7 cellular contexts compared by ENCODE assay signal in genomic region chr11:61962213-61963015, GRCh38. TPM values are rescaled to one million over a fixed set of nuclear protein-coding genes. Genes with fewer than 3 reads are reported as not detected.
DNase-seq lines count a peak whose midpoint lies in the region; FAIRE-seq and TF ChIP-seq lines count a peak whose summit lies in the region.
"Had no signal": no experiment of that assay in that cellular context is flagged by ENCODE, and none has a peak within 500 bp of the region (broad histone marks: within the 10 kb centered on the region; RNA-seq: fewer than 3 reads in every experiment).

No MANE protein-coding gene starts in this region.

- dilution Hi-C loops in endothelial cell of umbilical vein (cut with MboI; ENCODE audit: extremely low pct_ligation_motif_present, low sequenced_read_pairs): no loop called here

- intact Hi-C loops in PC-9 (cut with micrococcal nuclease; ENCODE audit: unreplicated experiment) (loop anchor here (2.0 to 5.0 kb wide), 2 partner anchors 65 to 92 kb away; no protein-coding TSS in a partner anchor), endothelial cell of umbilical vein (cut with micrococcal nuclease) (no loop called here)

- H3K9me2 ChIP-seq in PC-9 (ENCODE audit: insufficient read depth): no peaks in the 10 kb centered on the region

- H3K9ac ChIP-seq in endothelial cell of umbilical vein (replicated peaks; ENCODE audit: extremely low read depth, insufficient read depth, low read length) (no peak overlapping the region), skeletal muscle tissue (ENCODE audit: low read depth in 1 of 3, low read length in 3 of 3) (peak overlapping the region; percentile 8 to 27 (median 15))

- CTCF ChIA-PET in PC-9 (lab: Charles Lee): interaction anchor here (1.3 to 1.7 kb wide), 2 partner anchors 64 to 85 kb away, joined by 4 to 5 read pairs; no protein-coding TSS in a partner anchor
- CTCF ChIA-PET in endothelial cell of umbilical vein (lab: Charles Lee): interaction anchor here (1.3 to 11.1 kb wide), 8 partner anchors 10 to 146 kb away, joined by 3 to 147 read pairs (median 9); partner anchors contain the start of gene BEST1

- H3K4me2 ChIP-seq in PC-9 (peak overlapping the region; percentile 99), endothelial cell of umbilical vein (ENCODE audit: insufficient read depth, low read length) (no peak overlapping the region)

- peak in 1 of 2 experiments; percentile 35 for DNase-seq in PC-9
- peak; percentile 10 for DNase-seq in endothelial cell of umbilical vein (ENCODE audit: low read depth, low spot score)
- DNase-seq in NCI-H2171 treated with DMSO at 0.1 percent for 48 hours (lab: John Stamatoyannopoulos, UW): no peak
- DNase-seq in occipital lobe (lab: John Stamatoyannopoulos, UW): no peak
- DNase-seq in cerebellum (ENCODE audit: low spot score): no peak
- DNase-seq: activated CD8-positive, alpha-beta memory T cell treated with anti-CD3 and anti-CD28 coated beads, Interleukin-2, amount 10 ng/mL, durations not matched to agents 7 days and 5 days had no signal

- BruUV-seq in PC-9 (replicated peaks; lab: Mats Ljungman, UMichigan): no TSS peak
- no TSS peak for BruUV-seq in endothelial cell of umbilical vein (replicated peaks; lab: Mats Ljungman, UMichigan)

- H3K4me3 ChIP-seq in PC-9: no peak overlapping the region
- no peak overlapping the region for H3K4me3 ChIP-seq in endothelial cell of umbilical vein (replicated peaks in 1 of 3; ENCODE audit: insufficient read depth in 1 of 3, low read depth in 1 of 3, low read length in 3 of 3)
- H3K4me3 ChIP-seq in skeletal muscle tissue (ENCODE audit: low read length in 3 of 3): peak overlapping the region in 1 of 3 donors; percentile 13

- H3K27ac ChIP-seq in PC-9: peak overlapping the region; percentile 99
- no peak overlapping the region for H3K27ac ChIP-seq in endothelial cell of umbilical vein (ENCODE audit: insufficient read depth, low read depth, low read length)
- peak overlapping the region; percentile 34 for H3K27ac ChIP-seq in skeletal muscle tissue (ENCODE audit: low read depth, low read length)

- H3K9me3 ChIP-seq in PC-9 (ENCODE audit: insufficient read depth, low read depth) (no peaks in the 10 kb centered on the region), endothelial cell of umbilical vein (replicated peaks; ENCODE audit: control insufficient read depth, insufficient read depth, low read length) (no peaks in the 10 kb centered on the region), skeletal muscle tissue (ENCODE audit: control insufficient read depth in 3 of 3, low read length in 3 of 3) (no peaks in the 10 kb centered on the region)

- no peaks in the 10 kb centered on the region for H3K27me3 ChIP-seq in PC-9 (ENCODE audit: insufficient read depth, low read depth)
- no peaks in the 10 kb centered on the region for H3K27me3 ChIP-seq in endothelial cell of umbilical vein (ENCODE audit: control insufficient read depth in 2 of 2, insufficient read depth in 2 of 2, low read length in 2 of 2)
- H3K27me3 ChIP-seq in skeletal muscle tissue (ENCODE audit: control insufficient read depth in 3 of 3, insufficient read depth in 3 of 3, low read length in 3 of 3): no peaks in the 10 kb centered on the region

- H3K9me1 ChIP-seq in endothelial cell of umbilical vein (replicated peaks; ENCODE audit: control insufficient read depth, extremely low read depth, insufficient read depth, low read length): no peaks in the 10 kb centered on the region

- H3K4me1 ChIP-seq in PC-9 (replicated peaks; ENCODE audit: insufficient read depth): peaks cover 59% of the 10 kb centered on the region
- H3K4me1 ChIP-seq in endothelial cell of umbilical vein (ENCODE audit: control insufficient read depth, extremely low read depth, insufficient read depth, low read length): peaks cover 24% of the 10 kb centered on the region
- peaks cover 35 to 50% (median 48%) of the 10 kb centered on the region in 3 donors for H3K4me1 ChIP-seq in skeletal muscle tissue (ENCODE audit: control insufficient read depth in 3 of 3, insufficient read depth in 3 of 3, low read length in 3 of 3)

- H3K36me3 ChIP-seq in PC-9 (ENCODE audit: low read depth) (peaks cover 31% of the 10 kb centered on the region), endothelial cell of umbilical vein (ENCODE audit: control insufficient read depth in 2 of 2, extremely low read depth in 1 of 2, insufficient read depth in 2 of 2, low read length in 2 of 2) (peaks cover 15% of the 10 kb centered on the region in 2 experiments), skeletal muscle tissue (ENCODE audit: control insufficient read depth in 3 of 3, insufficient read depth in 3 of 3, low read length in 3 of 3) (peaks cover 27 to 29% (median 29%) of the 10 kb centered on the region in 3 donors)

- no peak for TF ChIP-seq CTCF in PC-9 (conservative IDR thresholded peaks at IDR 0.05)
- no peak for TF ChIP-seq CTCF in endothelial cell of umbilical vein (IDR thresholded peaks at IDR 0.05; ENCODE audit: extremely low read depth in 1 of 2, insufficient read depth in 1 of 2, low read depth in 1 of 2, low read length in 2 of 2)

- TF ChIP-seq POLR2A in endothelial cell of umbilical vein (IDR thresholded peaks at IDR 0.05; ENCODE audit: low read depth, low read length): no peak

- FAIRE-seq in endothelial cell of umbilical vein (lab: Jason Lieb, UNC): peak; percentile 18

- H3F3A ChIP-seq in PC-9 (ENCODE audit: insufficient read depth, low read depth): peaks cover 81% of the 10 kb centered on the region

- POLR2A ChIA-PET in PC-9 (lab: Charles Lee; ENCODE audit: unreplicated experiment) (interaction anchor here (0.6 to 0.9 kb wide), 3 partner anchors 11 to 90 kb away, joined by 3 to 10 read pairs (median 3); no protein-coding TSS in a partner anchor), endothelial cell of umbilical vein (lab: Charles Lee) (interaction anchor here (0.7 to 1.8 kb wide), 4 partner anchors 16 to 165 kb away, joined by 3 to 8 read pairs (median 4); no protein-coding TSS in a partner anchor)

- no peak overlapping the region for H2AFZ ChIP-seq in PC-9
- H2AFZ ChIP-seq in endothelial cell of umbilical vein (ENCODE audit: low read depth, low read length): no peak overlapping the region

- H3K79me2 ChIP-seq in PC-9 (ENCODE audit: low read depth): peaks cover 41% of the 10 kb centered on the region
- peaks cover 26% of the 10 kb centered on the region for H3K79me2 ChIP-seq in endothelial cell of umbilical vein (ENCODE audit: control insufficient read depth, insufficient read depth, low read length)

- peaks cover 34% of the 10 kb centered on the region for H4K20me1 ChIP-seq in PC-9 (ENCODE audit: insufficient read depth)
- H4K20me1 ChIP-seq in endothelial cell of umbilical vein (replicated peaks; ENCODE audit: control insufficient read depth, extremely low read depth, insufficient read depth, low read length): no peaks in the 10 kb centered on the region

TF ChIP-seq in endothelial cell of umbilical vein, 7 proteins besides CTCF, POLR2A, EP300 and RAD21 (continues in another document):
- TF ChIP-seq GATA2 (IDR thresholded peaks at IDR 0.05; ENCODE audit: insufficient read depth, insufficient read length, low read depth, low read length) (no peak), MYC (IDR thresholded peaks at IDR 0.05; ENCODE audit: low read depth, low read length) (no peak), JUN (IDR thresholded peaks at IDR 0.05; ENCODE audit: borderline replicate concordance, insufficient read depth, insufficient read length, low read depth) (no peak), FOS (IDR thresholded peaks at IDR 0.05; ENCODE audit: borderline replicate concordance, insufficient read depth, low read length) (no peak), POLR2AphosphoS5 (IDR thresholded peaks at IDR 0.05; ENCODE audit: insufficient read depth, low read depth, low read length) (no peak), MAX (IDR thresholded peaks at IDR 0.05; ENCODE audit: insufficient read depth, insufficient read length) (no peak)

RNA-seq across cellular contexts. Expression of gene FTH1, which starts 5.0 kb away (rescaled TPM):
- 6,804 and 8,986 TPM in 2 replicates for total RNA-seq in PC-9 (2021)
- 2,371 and 2,501 TPM in 2 replicates for total RNA-seq in endothelial cell of umbilical vein
- polyA plus RNA-seq in endothelial cell of umbilical vein: 1,123 and 1,177 TPM in 2 replicates
- polyA plus RNA-seq in endothelial cell of umbilical vein (2011; cell fraction: cytosol; rRNA removed): 1,817 and 2,147 TPM in 2 replicates
- polyA plus RNA-seq in endothelial cell of umbilical vein (2011; cell fraction: nucleus; rRNA removed): 551 and 657 TPM in 2 replicates
- 3,119 and 5,287 TPM in 2 replicates for polyA plus RNA-seq in endothelial cell of umbilical vein (2012)
- polyA minus RNA-seq in endothelial cell of umbilical vein: 640 and 676 TPM in 2 replicates
- polyA minus RNA-seq in endothelial cell of umbilical vein (2011; cell fraction: cytosol; rRNA and poly(A)+ RNA removed): 1,415 TPM
- 173 and 200 TPM in 2 replicates for polyA minus RNA-seq in endothelial cell of umbilical vein (2011; cell fraction: nucleus; rRNA and poly(A)+ RNA removed)
- 276 TPM for total RNA-seq in skeletal muscle tissue
- total RNA-seq in occipital lobe: 252 TPM
- 295 TPM for total RNA-seq in cerebellum

RNA-seq across cellular contexts. Expression of gene BEST1, which starts 12.3 kb away (rescaled TPM):
- total RNA-seq in PC-9 (2021): 0.81 and 1.2 TPM in 2 replicates
- total RNA-seq in endothelial cell of umbilical vein: 0.21 TPM in 1 of 2 replicates, not detected in the other
- polyA plus RNA-seq in endothelial cell of umbilical vein: 0.04 and 0.05 TPM in 2 replicates
- polyA plus RNA-seq in endothelial cell of umbilical vein (2011; cell fraction: cytosol; rRNA removed): 0.04 TPM in 1 of 2 replicates, not detected in the other
- 0.11 and 0.15 TPM in 2 replicates for polyA plus RNA-seq in endothelial cell of umbilical vein (2011; cell fraction: nucleus; rRNA removed)
- polyA plus RNA-seq in endothelial cell of umbilical vein (2012): 0.52 and 0.83 TPM in 2 replicates
- 0.13 TPM in 1 of 2 replicates, not detected in the other for polyA minus RNA-seq in endothelial cell of umbilical vein
- 0.92 TPM for polyA minus RNA-seq in endothelial cell of umbilical vein (2011; cell fraction: cytosol; rRNA and poly(A)+ RNA removed)
- polyA minus RNA-seq in endothelial cell of umbilical vein (2011; cell fraction: nucleus; rRNA and poly(A)+ RNA removed): 0.24 TPM in 1 of 2 replicates, not detected in the other
- total RNA-seq in skeletal muscle tissue: 2.1 TPM
- total RNA-seq in occipital lobe: 1.2 TPM
- total RNA-seq in cerebellum: 1.9 TPM
- total RNA-seq: activated CD8-positive, alpha-beta memory T cell treated with anti-CD3 and anti-CD28 coated beads, Interleukin-2, amount 10 ng/mL, durations not matched to agents 7 days and 5 days had no signal

RNA-seq across cellular contexts. Expression of gene RAB3IL1, which starts 45.0 kb away (rescaled TPM):
- total RNA-seq in PC-9 (2021): 4.4 and 10.4 TPM in 2 replicates
- total RNA-seq in endothelial cell of umbilical vein: 1.2 and 3.6 TPM in 2 replicates
- polyA plus RNA-seq in endothelial cell of umbilical vein: 1.8 and 2.9 TPM in 2 replicates
- polyA plus RNA-seq in endothelial cell of umbilical vein (2011; cell fraction: cytosol; rRNA removed): 0.88 and 1.4 TPM in 2 replicates
- 2.1 TPM in 2 replicates for polyA plus RNA-seq in endothelial cell of umbilical vein (2011; cell fraction: nucleus; rRNA removed)
- 1.3 and 3.8 TPM in 2 replicates for polyA plus RNA-seq in endothelial cell of umbilical vein (2012)
- polyA minus RNA-seq in endothelial cell of umbilical vein: 0.89 and 0.90 TPM in 2 replicates
- 7.3 TPM for polyA minus RNA-seq in endothelial cell of umbilical vein (2011; cell fraction: cytosol; rRNA and poly(A)+ RNA removed)
- polyA minus RNA-seq in endothelial cell of umbilical vein (2011; cell fraction: nucleus; rRNA and poly(A)+ RNA removed): 0.58 and 0.72 TPM in 2 replicates
- 9.4 TPM for total RNA-seq in skeletal muscle tissue
- total RNA-seq in occipital lobe: 2.3 TPM
- 4.5 TPM for total RNA-seq in cerebellum
- total RNA-seq: activated CD8-positive, alpha-beta memory T cell treated with anti-CD3 and anti-CD28 coated beads, Interleukin-2, amount 10 ng/mL, durations not matched to agents 7 days and 5 days had no signal
